In the genomic region with DNA sequence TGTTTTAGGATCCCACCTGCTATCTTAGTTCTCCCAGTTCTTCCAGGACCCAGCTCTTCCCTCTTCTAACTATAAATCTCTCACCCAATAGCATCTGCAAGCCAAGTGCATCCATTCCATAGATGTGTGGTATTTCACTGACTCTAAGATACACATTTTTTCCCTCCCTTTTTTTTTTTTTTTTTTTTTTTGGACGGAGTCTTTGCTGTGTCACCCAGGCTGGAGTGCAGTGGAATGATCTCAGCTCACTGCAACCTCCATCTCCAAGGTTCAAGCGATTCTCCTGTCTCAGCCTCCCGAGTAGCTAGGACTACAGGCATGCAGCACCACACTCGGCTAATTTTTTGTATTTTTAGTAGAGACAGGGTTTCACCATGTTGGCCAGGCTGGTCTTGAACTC, we compare ENCODE assay signal across 11 cellular contexts. TPM values are rescaled to one million over a fixed set of nuclear protein-coding genes. Genes with fewer than 3 reads are reported as not detected.
A peak's percentile ranks its signal among the peaks of the same experiment; 100 is the strongest.
DNase-seq lines count a peak whose midpoint lies in the region; ATAC-seq and TF ChIP-seq lines count a peak whose summit lies in the region.
"Not testable (repeated sequence)": the region's sequence is repeated elsewhere in the genome, so short reads cannot be mapped to it uniquely, and the experiment has no call there.
"Had no signal": no experiment of that assay in that cellular context is flagged by ENCODE, and none has a peak within 500 bp of the region (broad histone marks: within the 10 kb centered on the region; RNA-seq: fewer than 3 reads in every experiment).

No MANE protein-coding gene starts in this region.

- peak overlapping the region; percentile 78 for H3K27ac ChIP-seq in CD4-positive, alpha-beta memory T cell (ENCODE audit: low read depth, low read length)
- peak overlapping the region; percentile 97 for H3K27ac ChIP-seq in HL-60 (replicated peaks)
- H3K27ac ChIP-seq in SJCRH30: not testable (repeated sequence)

- H3K36me3 ChIP-seq in CD4-positive, alpha-beta memory T cell (ENCODE audit: insufficient read depth, low read length): peaks cover 32% of the 10 kb centered on the region
- peaks cover 42% of the 10 kb centered on the region for H3K36me3 ChIP-seq in SJCRH30

- TF ChIP-seq CTCF in HL-60 (IDR thresholded peaks at IDR 0.05; ENCODE audit: insufficient read depth, low read length); chondrocyte (IDR thresholded peaks at IDR 0.05); glutamatergic neuron (IDR thresholded peaks at IDR 0.05; ENCODE audit: partially characterized antibody, unreplicated experiment); natural killer cell (IDR thresholded peaks at IDR 0.05): not testable (repeated sequence)

- peak overlapping the region; percentile 53 to 98 (median 83) for H3K27ac Mint-ChIP-seq in CD4-positive, alpha-beta memory T cell
- H3K27ac Mint-ChIP-seq in activated T-helper 1 cell treated with anti-CD3 and anti-CD28 coated beads, Interleukin-12 subunit alpha, Interleukin-12 subunit beta, Interleukin-2, Interleukin-4 antibody, amounts not matched to agents 30 ng/mL and 10 ng/mL and 1 ng/mL, durations not matched to agents 14 hours and 24 hours and 36 hours: peak overlapping the region; percentile 85
- peak overlapping the region; percentile 83 for H3K27ac Mint-ChIP-seq in chondrocyte (ENCODE audit: unreplicated experiment)
- H3K27ac Mint-ChIP-seq in glutamatergic neuron (ENCODE audit: unreplicated experiment): peak overlapping the region; percentile 21
- peak overlapping the region in 1 of 2 donors; percentile 94 for H3K27ac Mint-ChIP-seq in natural killer cell
- peak overlapping the region; percentile 96 for H3K27ac Mint-ChIP-seq in stimulated activated naive CD8-positive, alpha-beta T cell treated with anti-CD3 and anti-CD28 coated beads, Interleukin-15, Interleukin-2, amounts not matched to agents 100 ng/mL and 50 ng/mL, for 24 hours

- H3K27me3 Mint-ChIP-seq in CD4-positive, alpha-beta memory T cell; activated T-helper 1 cell treated with anti-CD3 and anti-CD28 coated beads, Interleukin-12 subunit alpha, Interleukin-12 subunit beta, Interleukin-2, Interleukin-4 antibody, amounts not matched to agents 30 ng/mL and 10 ng/mL and 1 ng/mL, durations not matched to agents 14 hours and 24 hours and 36 hours (ENCODE audit: insufficient read depth); chondrocyte (ENCODE audit: low read depth); glutamatergic neuron (ENCODE audit: unreplicated experiment); natural killer cell (ENCODE audit: low read depth in 2 of 2); stimulated activated naive CD8-positive, alpha-beta T cell treated with anti-CD3 and anti-CD28 coated beads, Interleukin-15, Interleukin-2, amounts not matched to agents 100 ng/mL and 50 ng/mL, for 24 hours: not testable (repeated sequence)

- CTCF ChIA-PET in CD4-positive, alpha-beta memory T cell (lab: Charles Lee; ENCODE audit: partially characterized antibody): interaction anchor here (0.7 to 13.9 kb wide), 8 partner anchors 10 to 119 kb away, joined by 3 to 513 read pairs (median 4); partner anchors contain the start of genes EPHA1 and GSTK1

- H3K4me1 Mint-ChIP-seq in CD4-positive, alpha-beta memory T cell: peaks cover 34 to 73% (median 55%) of the 10 kb centered on the region in 4 donors
- H3K4me1 Mint-ChIP-seq in activated T-helper 1 cell treated with anti-CD3 and anti-CD28 coated beads, Interleukin-12 subunit alpha, Interleukin-12 subunit beta, Interleukin-2, Interleukin-4 antibody, amounts not matched to agents 30 ng/mL and 10 ng/mL and 1 ng/mL, durations not matched to agents 14 hours and 24 hours and 36 hours (ENCODE audit: low read depth): peaks cover 61% of the 10 kb centered on the region
- H3K4me1 Mint-ChIP-seq in chondrocyte (ENCODE audit: low read depth) (peaks cover 36% of the 10 kb centered on the region), glutamatergic neuron (ENCODE audit: low read depth, unreplicated experiment) (peaks cover 15% of the 10 kb centered on the region), natural killer cell (peaks cover 39 to 43% of the 10 kb centered on the region in 2 donors)
- peaks cover 61% of the 10 kb centered on the region for H3K4me1 Mint-ChIP-seq in stimulated activated naive CD8-positive, alpha-beta T cell treated with anti-CD3 and anti-CD28 coated beads, Interleukin-15, Interleukin-2, amounts not matched to agents 100 ng/mL and 50 ng/mL, for 24 hours (ENCODE audit: low read depth)

- H3K4me3 ChIP-seq in CD4-positive, alpha-beta memory T cell (ENCODE audit: low read length in 2 of 2): peak overlapping the region; percentile 82 to 92
- H3K4me3 ChIP-seq in HL-60 (replicated peaks; ENCODE audit: insufficient read depth, low read length) (peak overlapping the region; percentile 81), SJCRH30 (peak overlapping the region; percentile 80)

- not testable (repeated sequence) for H3K9me3 Mint-ChIP-seq in CD4-positive, alpha-beta memory T cell; activated T-helper 1 cell treated with anti-CD3 and anti-CD28 coated beads, Interleukin-12 subunit alpha, Interleukin-12 subunit beta, Interleukin-2, Interleukin-4 antibody, amounts not matched to agents 30 ng/mL and 10 ng/mL and 1 ng/mL, durations not matched to agents 14 hours and 24 hours and 36 hours; chondrocyte (ENCODE audit: low read depth); glutamatergic neuron (ENCODE audit: unreplicated experiment); natural killer cell; stimulated activated naive CD8-positive, alpha-beta T cell treated with anti-CD3 and anti-CD28 coated beads, Interleukin-15, Interleukin-2, amounts not matched to agents 100 ng/mL and 50 ng/mL, for 24 hours

- ATAC-seq in natural killer cell: not testable (repeated sequence)

- peaks cover 28 to 55% of the 10 kb centered on the region in 2 donors for H3K36me3 Mint-ChIP-seq in CD4-positive, alpha-beta memory T cell
- peaks cover 47% of the 10 kb centered on the region for H3K36me3 Mint-ChIP-seq in activated T-helper 1 cell treated with anti-CD3 and anti-CD28 coated beads, Interleukin-12 subunit alpha, Interleukin-12 subunit beta, Interleukin-2, Interleukin-4 antibody, amounts not matched to agents 30 ng/mL and 10 ng/mL and 1 ng/mL, durations not matched to agents 14 hours and 24 hours and 36 hours (ENCODE audit: low read depth)
- H3K36me3 Mint-ChIP-seq in chondrocyte (ENCODE audit: low read depth) (peaks cover 24% of the 10 kb centered on the region), glutamatergic neuron (ENCODE audit: unreplicated experiment) (peaks cover 10% of the 10 kb centered on the region)
- not testable (repeated sequence) for H3K36me3 Mint-ChIP-seq in natural killer cell
- peaks cover 68% of the 10 kb centered on the region for H3K36me3 Mint-ChIP-seq in stimulated activated naive CD8-positive, alpha-beta T cell treated with anti-CD3 and anti-CD28 coated beads, Interleukin-15, Interleukin-2, amounts not matched to agents 100 ng/mL and 50 ng/mL, for 24 hours (ENCODE audit: low read depth)

- DNase-seq in CD4-positive, alpha-beta memory T cell; HL-60 (ENCODE audit: low read depth in 1 of 2, low spot score in 1 of 2); SJCRH30; activated T-helper 1 cell treated with anti-CD3 and anti-CD28 coated beads, Interleukin-12 subunit alpha, Interleukin-12 subunit beta, Interleukin-2, Interleukin-4 antibody, amounts not matched to agents 30 ng/mL and 10 ng/mL and 1 ng/mL, durations not matched to agents 14 hours and 24 hours and 36 hours (ENCODE audit: low spot score); chondrocyte (ENCODE audit: low spot score); glutamatergic neuron; natural killer cell: not testable (repeated sequence)

- intact Hi-C loops in CD4-positive, alpha-beta memory T cell (cut with micrococcal nuclease): loop anchor here (2.0 kb wide), 3 partner anchors 15 to 91 kb away; partner anchors contain the start of gene ZYX
- intact Hi-C loops in activated T-helper 1 cell treated with anti-CD3 and anti-CD28 coated beads, Interleukin-12 subunit alpha, Interleukin-12 subunit beta, Interleukin-2, Interleukin-4 antibody, amounts not matched to agents 30 ng/mL and 10 ng/mL and 1 ng/mL, durations not matched to agents 14 hours and 24 hours and 36 hours (cut with micrococcal nuclease): loop anchor here (1.0 to 10.0 kb wide), 5 partner anchors 9 to 1555 kb away; partner anchors contain the start of genes SSBP1 and TCAF1
- intact Hi-C loops in natural killer cell (cut with micrococcal nuclease): not testable (repeated sequence)

- peaks cover 33% of the 10 kb centered on the region for H3K4me1 ChIP-seq in CD4-positive, alpha-beta memory T cell (ENCODE audit: insufficient read depth, low read length)
- not testable (repeated sequence) for H3K4me1 ChIP-seq in SJCRH30

- H3K9me3 ChIP-seq in CD4-positive, alpha-beta memory T cell (ENCODE audit: control insufficient read depth in 1 of 2, low read length in 2 of 2); SJCRH30 (replicated peaks): not testable (repeated sequence)

- not testable (repeated sequence) for H3K27me3 ChIP-seq in CD4-positive, alpha-beta memory T cell (ENCODE audit: insufficient read depth, low read length); HL-60 (ENCODE audit: insufficient read depth, poor library complexity, severe bottlenecking); SJCRH30

- peak overlapping the region; percentile 92 to 99 (median 96) for H3K4me3 Mint-ChIP-seq in CD4-positive, alpha-beta memory T cell
- H3K4me3 Mint-ChIP-seq in activated T-helper 1 cell treated with anti-CD3 and anti-CD28 coated beads, Interleukin-12 subunit alpha, Interleukin-12 subunit beta, Interleukin-2, Interleukin-4 antibody, amounts not matched to agents 30 ng/mL and 10 ng/mL and 1 ng/mL, durations not matched to agents 14 hours and 24 hours and 36 hours: peak overlapping the region; percentile 94
- H3K4me3 Mint-ChIP-seq in chondrocyte (ENCODE audit: unreplicated experiment) (peak overlapping the region; percentile 91), glutamatergic neuron (ENCODE audit: unreplicated experiment) (peak overlapping the region; percentile 90), natural killer cell (peak overlapping the region; percentile 97)
- peak overlapping the region; percentile 95 for H3K4me3 Mint-ChIP-seq in stimulated activated naive CD8-positive, alpha-beta T cell treated with anti-CD3 and anti-CD28 coated beads, Interleukin-15, Interleukin-2, amounts not matched to agents 100 ng/mL and 50 ng/mL, for 24 hours

- POLR2A ChIA-PET in CD4-positive, alpha-beta memory T cell (lab: Charles Lee; ENCODE audit: partially characterized antibody): interaction anchor here (0.6 to 4.1 kb wide), 12 partner anchors 10 to 94 kb away, joined by 3 to 23 read pairs (median 4); partner anchors contain the start of gene GSTK1

RNA-seq across cellular contexts. Expression of gene CASP2, which starts 1.7 kb away (rescaled TPM):
- 10 to 100 TPM; 94.3 to 96.1 TPM for total RNA-seq in CD4-positive, alpha-beta memory T cell
- polyA plus RNA-seq in CD4-positive, alpha-beta memory T cell: 10 to 100 TPM in 1 of 2 donors, 1 to 10 TPM in 1; 5.3 to 29.2 TPM
- total RNA-seq in SJCRH30 (2014; rRNA removed; shearing (Covaris generic)): 36.6 and 39.1 TPM in 2 replicates
- total RNA-seq in activated T-helper 1 cell treated with anti-CD3 and anti-CD28 coated beads, Interleukin-12 subunit alpha, Interleukin-12 subunit beta, Interleukin-2, Interleukin-4 antibody, amounts not matched to agents 30 ng/mL and 10 ng/mL and 1 ng/mL, durations not matched to agents 14 hours and 24 hours and 36 hours: 107 and 110 TPM in 2 replicates
- total RNA-seq in chondrocyte (28.7 to 31.5 TPM (median 30.3 TPM) in 3 replicates), glutamatergic neuron (ENCODE audit: unreplicated experiment) (59.2 TPM), natural killer cell (10 to 100 TPM; 36.7 to 60.5 (median 54.7) TPM)

RNA-seq across cellular contexts. Expression of gene TMEM139, which starts 5.1 kb away (rescaled TPM):
- total RNA-seq in CD4-positive, alpha-beta memory T cell: 1 to 10 TPM in 1 of 2 experiments, under 1 TPM in 1; 0.61 to 1.8 TPM
- 1 to 10 TPM; 1.0 to 2.1 TPM for polyA plus RNA-seq in CD4-positive, alpha-beta memory T cell
- total RNA-seq in SJCRH30 (2014; rRNA removed; shearing (Covaris generic)): 0.97 and 2.5 TPM in 2 replicates
- total RNA-seq in activated T-helper 1 cell treated with anti-CD3 and anti-CD28 coated beads, Interleukin-12 subunit alpha, Interleukin-12 subunit beta, Interleukin-2, Interleukin-4 antibody, amounts not matched to agents 30 ng/mL and 10 ng/mL and 1 ng/mL, durations not matched to agents 14 hours and 24 hours and 36 hours: 0.73 TPM in 1 of 2 replicates, not detected in the other
- total RNA-seq in chondrocyte (not detected in 3 replicates), glutamatergic neuron (ENCODE audit: unreplicated experiment) (not detected), natural killer cell (not detected)
- total RNA-seq: G401, lung microvascular endothelial cell had no signal

RNA-seq across cellular contexts. Expression of gene CLCN1, which starts 26.0 kb away (rescaled TPM):
- not detected for total RNA-seq in CD4-positive, alpha-beta memory T cell
- polyA plus RNA-seq in CD4-positive, alpha-beta memory T cell: under 1 TPM in 1 of 2 donors, not detected in 1; 0.06 TPM
- not detected in 2 replicates for total RNA-seq in SJCRH30 (2014; rRNA removed; shearing (Covaris generic))
- total RNA-seq in activated T-helper 1 cell treated with anti-CD3 and anti-CD28 coated beads, Interleukin-12 subunit alpha, Interleukin-12 subunit beta, Interleukin-2, Interleukin-4 antibody, amounts not matched to agents 30 ng/mL and 10 ng/mL and 1 ng/mL, durations not matched to agents 14 hours and 24 hours and 36 hours: not detected in 2 replicates
- not detected in 3 replicates for total RNA-seq in chondrocyte
- total RNA-seq in glutamatergic neuron (ENCODE audit: unreplicated experiment): 0.56 TPM
- under 1 TPM in 2 of 3 donors, not detected in 1; 0.16 to 0.19 TPM for total RNA-seq in natural killer cell
- total RNA-seq: esophagus muscularis mucosa, G401, lung microvascular endothelial cell had no signal

RNA-seq across cellular contexts. Expression of gene GSTK1, which starts 26.6 kb away (rescaled TPM):
- 100 to 1,000 TPM; 469 to 482 TPM for total RNA-seq in CD4-positive, alpha-beta memory T cell
- 100 to 1,000 TPM; 692 to 748 TPM for polyA plus RNA-seq in CD4-positive, alpha-beta memory T cell
- total RNA-seq in SJCRH30 (2014; rRNA removed; shearing (Covaris generic)): 35.2 and 35.6 TPM in 2 replicates
- total RNA-seq in activated T-helper 1 cell treated with anti-CD3 and anti-CD28 coated beads, Interleukin-12 subunit alpha, Interleukin-12 subunit beta, Interleukin-2, Interleukin-4 antibody, amounts not matched to agents 30 ng/mL and 10 ng/mL and 1 ng/mL, durations not matched to agents 14 hours and 24 hours and 36 hours: 134 and 135 TPM in 2 replicates
- total RNA-seq in chondrocyte: 70.1 to 79.6 TPM (median 79.4 TPM) in 3 replicates
- 48.6 TPM for total RNA-seq in glutamatergic neuron (ENCODE audit: unreplicated experiment)
- 100 to 1,000 TPM; 159 to 215 (median 181) TPM for total RNA-seq in natural killer cell
